In the genomic region with DNA sequence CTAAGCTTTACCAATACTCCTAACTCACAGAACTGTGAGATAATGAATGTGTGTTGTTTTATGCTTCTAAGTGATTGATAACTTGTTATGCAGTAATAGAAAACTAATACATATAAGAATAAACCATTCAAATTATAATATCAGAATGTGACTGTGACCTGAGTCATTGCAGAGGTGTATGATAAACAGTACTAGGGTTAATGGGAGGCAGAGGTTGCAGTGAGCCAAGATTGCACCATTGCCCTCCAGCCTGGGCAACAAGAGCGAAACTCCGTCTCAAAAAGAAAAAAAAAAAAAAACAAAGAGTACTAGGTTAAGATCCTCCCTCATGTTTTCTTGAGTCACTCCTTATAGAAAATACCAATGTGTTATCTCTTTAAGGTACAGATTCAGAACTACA, we compare ENCODE assay signal across 35 cellular contexts.
DNase-seq lines count a peak whose midpoint lies in the region; ATAC-seq, FAIRE-seq and TF ChIP-seq lines count a peak whose summit lies in the region.
"Had no signal": no experiment of that assay in that cellular context is flagged by ENCODE, and none has a peak within 500 bp of the region (broad histone marks: within the 10 kb centered on the region; RNA-seq: fewer than 3 reads in every experiment).

No MANE protein-coding gene starts in this region.

- FAIRE-seq in HepG2 (lab: Jason Lieb, UNC), result no peak
- FAIRE-seq: A204.1, A549, D721Med had no signal

- no peak for TF ChIP-seq EP300 in HepG2 (IDR thresholded peaks at IDR 0.05; ENCODE audit: low read depth in 2 of 2, low read length in 2 of 2)
- TF ChIP-seq EP300 in HepG2 (CRISPR knock-in tag; IDR thresholded peaks at IDR 0.05; ENCODE audit: borderline replicate concordance), result no peak

- 27% methylated on average over 2 of the region's 2 CpGs for WGBS in mammary epithelial cell (ENCODE audit: low coverage, missing lambda C conversion rate)
- 26% methylated on average over 2 of the region's 2 CpGs for WGBS in right lobe of liver (ENCODE audit: insufficient coverage, low coverage, low lambda C conversion rate, missing lambda C conversion rate)
- WGBS in HepG2 (ENCODE audit: low lambda C conversion rate), result 0% methylated on average over 2 of the region's 2 CpGs

- no peaks in the 10 kb centered on the region for H3K36me3 ChIP-seq in mammary epithelial cell (ENCODE audit: insufficient read depth, low read length)
- no peaks in the 10 kb centered on the region for H3K36me3 ChIP-seq in right lobe of liver
- H3K36me3 ChIP-seq in HepG2 (replicated peaks in 1 of 2; ENCODE audit: control insufficient read depth in 1 of 2, insufficient read depth in 2 of 2, low read length in 2 of 2), result no peaks in the 10 kb centered on the region
- H3K36me3 ChIP-seq: BE2C; BLaER1; BLaER1 treated with 17β-estradiol and CSF1 and Interleukin-3, amounts not matched to agents 10 nM and 100 nM had no signal

- ATAC-seq in right lobe of liver (peak; percentile 52 to 93 (median 76)), HepG2 (no peak), left lobe of liver (peak; percentile 86)
- ATAC-seq: A549; CD8-positive, alpha-beta T cell had no signal

- no peak for TF ChIP-seq CTCF in MCF 10A (IDR thresholded peaks at IDR 0.05; ENCODE audit: unreplicated experiment)
- TF ChIP-seq CTCF in mammary epithelial cell (conservative IDR thresholded peaks at IDR 0.05 in 1 of 2, IDR thresholded peaks at IDR 0.05 in 1 of 2; ENCODE audit: extremely low read depth in 1 of 2, insufficient read depth in 1 of 2, low read depth in 1 of 2, low read length in 2 of 2), result no peak
- no peak for TF ChIP-seq CTCF in right lobe of liver (IDR thresholded peaks at IDR 0.05)
- no peak for TF ChIP-seq CTCF in HepG2 (CRISPR knock-in tag; IDR thresholded peaks at IDR 0.05)

- H2AFZ ChIP-seq in mammary epithelial cell (ENCODE audit: low read depth, low read length) (no peak overlapping the region), HepG2 (ENCODE audit: low read length) (no peak overlapping the region)

- no peaks in the 10 kb centered on the region for H3K36me3 Mint-ChIP-seq in MCF 10A (ENCODE audit: insufficient read depth, unreplicated experiment)
- H3K36me3 Mint-ChIP-seq: CD14-positive monocyte; CD4-positive, alpha-beta memory T cell; CD4-positive, CD25-positive, alpha-beta regulatory T cell; CD8-positive, alpha-beta memory T cell; CD8-positive, alpha-beta T cell had no signal

- intact Hi-C loops in MCF 10A (cut with micrococcal nuclease) (no loop called here), mammary epithelial cell (cut with micrococcal nuclease) (no loop called here), right lobe of liver (cut with DNase I) (no loop called here), HepG2 (cut with micrococcal nuclease; ENCODE audit: unreplicated experiment) (no loop called here)

- H3K27ac ChIP-seq in mammary epithelial cell (ENCODE audit: insufficient read depth, low read depth, low read length) (no peak overlapping the region), right lobe of liver (peak overlapping the region in 1 of 3 donors; percentile 38), HepG2 (ENCODE audit: extremely low read length, insufficient read depth, low read length) (no peak overlapping the region)
- H3K27ac ChIP-seq: 22Rv1; A549; BLaER1; BLaER1 treated with 17β-estradiol and CSF1 and Interleukin-3, amounts not matched to agents 10 nM and 100 nM; C4-2B had no signal

- H3K4me3 ChIP-seq in mammary epithelial cell (replicated peaks in 1 of 3; ENCODE audit: insufficient read depth in 1 of 3, low read depth in 2 of 3, low read length in 3 of 3), result no peak overlapping the region
- H3K4me3 ChIP-seq in right lobe of liver, result no peak overlapping the region
- no peak overlapping the region for H3K4me3 ChIP-seq in HepG2 (replicated peaks in 1 of 3; ENCODE audit: insufficient read depth in 1 of 3, low read depth in 2 of 3, low read length in 3 of 3)
- H3K4me3 ChIP-seq: A549; BLaER1; BLaER1 treated with 17β-estradiol and CSF1 and Interleukin-3, amounts not matched to agents 10 nM and 100 nM had no signal

- H3K4me1 ChIP-seq in mammary epithelial cell (ENCODE audit: insufficient read depth, low read length) (no peaks in the 10 kb centered on the region), right lobe of liver (peaks cover 0 to 3% (median 0%) of the 10 kb centered on the region in 4 donors), HepG2 (ENCODE audit: insufficient read depth, low read length) (no peaks in the 10 kb centered on the region)
- H3K4me1 ChIP-seq: A549; BE2C; BLaER1; BLaER1 treated with 17β-estradiol and CSF1 and Interleukin-3, amounts not matched to agents 10 nM and 100 nM; Caco-2 had no signal

- in situ Hi-C loops in mammary epithelial cell (cut with MboI; ENCODE audit: low sequenced_read_pairs in 2 of 2), result no loop called here
- in situ Hi-C loops in HepG2 (cut with HindIII; ENCODE audit: extremely low pct_ligation_motif_present, low pct_unique_long_range_greater_than_20kb), result no loop called here

- H3K9me3 Mint-ChIP-seq in MCF 10A (ENCODE audit: unreplicated experiment), result peaks cover 5% of the 10 kb centered on the region
- H3K9me3 Mint-ChIP-seq: CD14-positive monocyte had no signal

- no peaks in the 10 kb centered on the region for H3K4me1 Mint-ChIP-seq in MCF 10A (ENCODE audit: insufficient read depth, unreplicated experiment)
- H3K4me1 Mint-ChIP-seq: B cell; CD14-positive monocyte; CD4-positive, alpha-beta memory T cell; CD4-positive, CD25-positive, alpha-beta regulatory T cell; CD8-positive, alpha-beta memory T cell had no signal

- H4K20me1 ChIP-seq in mammary epithelial cell (ENCODE audit: insufficient read depth, low read length), result no peaks in the 10 kb centered on the region
- no peaks in the 10 kb centered on the region for H4K20me1 ChIP-seq in HepG2 (ENCODE audit: insufficient read depth, low read length)
- H4K20me1 ChIP-seq: BLaER1; BLaER1 treated with 17β-estradiol and CSF1 and Interleukin-3, amounts not matched to agents 10 nM and 100 nM had no signal

- TF ChIP-seq POLR2A in right lobe of liver (IDR thresholded peaks at IDR 0.05), result no peak
- TF ChIP-seq POLR2A in HepG2 (IDR thresholded peaks at IDR 0.05; ENCODE audit: insufficient read depth in 1 of 2, low read depth in 2 of 2, low read length in 2 of 2), result no peak

- H3K27ac Mint-ChIP-seq in MCF 10A (ENCODE audit: low read depth, unreplicated experiment), result no peak overlapping the region
- H3K27ac Mint-ChIP-seq: B cell; CD14-positive monocyte; CD4-positive, alpha-beta memory T cell; CD4-positive, alpha-beta T cell; CD4-positive, CD25-positive, alpha-beta regulatory T cell; CD8-positive, alpha-beta memory T cell; CD8-positive, alpha-beta T cell had no signal

- H3K27me3 ChIP-seq in mammary epithelial cell (ENCODE audit: insufficient read depth, low read length) (peaks cover 3% of the 10 kb centered on the region), right lobe of liver (no peaks in the 10 kb centered on the region), HepG2 (ENCODE audit: control insufficient read depth in 1 of 2, insufficient read depth in 2 of 2, low read length in 2 of 2) (no peaks in the 10 kb centered on the region; a peak in 1 of 5 replicates)
- H3K27me3 ChIP-seq: BE2C; BLaER1; BLaER1 treated with 17β-estradiol and CSF1 and Interleukin-3, amounts not matched to agents 10 nM and 100 nM had no signal

- TF ChIP-seq RAD21 in HepG2 (CRISPR knock-in tag; IDR thresholded peaks at IDR 0.05), result no peak

- H3K27me3 Mint-ChIP-seq in MCF 10A (ENCODE audit: insufficient read depth, unreplicated experiment), result no peaks in the 10 kb centered on the region
- H3K27me3 Mint-ChIP-seq: B cell; CD4-positive, alpha-beta memory T cell; CD4-positive, alpha-beta T cell; CD4-positive, CD25-positive, alpha-beta regulatory T cell had no signal

- H3K4me3 Mint-ChIP-seq in MCF 10A (ENCODE audit: unreplicated experiment), result no peak overlapping the region
- H3K4me3 Mint-ChIP-seq: B cell; CD14-positive monocyte; CD4-positive, alpha-beta memory T cell; CD4-positive, alpha-beta T cell; CD4-positive, CD25-positive, alpha-beta regulatory T cell; CD8-positive, alpha-beta memory T cell; CD8-positive, alpha-beta T cell had no signal

- BruUV-seq in MCF 10A (replicated peaks; lab: Mats Ljungman, UMichigan) (no TSS peak), mammary epithelial cell (replicated peaks; lab: Mats Ljungman, UMichigan) (no TSS peak), HepG2 (replicated peaks; lab: Mats Ljungman, UMichigan) (no TSS peak)

- dilution Hi-C loops in mammary epithelial cell (cut with HindIII; ENCODE audit: low sequenced_read_pairs), result no loop called here

- no peaks in the 10 kb centered on the region for H3K9me3 ChIP-seq in mammary epithelial cell (replicated peaks; ENCODE audit: insufficient read depth, low read length)
- H3K9me3 ChIP-seq in right lobe of liver, result no peaks in the 10 kb centered on the region
- peaks cover 73% of the 10 kb centered on the region for H3K9me3 ChIP-seq in HepG2 (ENCODE audit: low read length)
- H3K9me3 ChIP-seq: A549; BE2C; BLaER1; BLaER1 treated with 17β-estradiol and CSF1 and Interleukin-3, amounts not matched to agents 10 nM and 100 nM; Caco-2 had no signal

- H3K9ac ChIP-seq in mammary epithelial cell (ENCODE audit: insufficient read depth, low read length) (no peak overlapping the region), HepG2 (ENCODE audit: insufficient read depth, low read depth, low read length) (no peak overlapping the region)
- H3K9ac ChIP-seq: BLaER1; BLaER1 treated with 17β-estradiol and CSF1 and Interleukin-3, amounts not matched to agents 10 nM and 100 nM had no signal

- DNase-seq in MCF 10A (ENCODE audit: unreplicated experiment) (peak; percentile 30), mammary epithelial cell (no peak), right lobe of liver (no peak), HepG2 (ENCODE audit: low spot score) (no peak), left lobe of liver (ENCODE audit: low spot score) (no peak)
- DNase-seq in activated CD4-positive, alpha-beta T cell treated with anti-CD3 and anti-CD28 coated beads, Interleukin-2, amount 50 U/mL, for 1 hour, result no peak
- DNase-seq: 8988T; ACHN; AML-193; BE2C; C1 segment of cervical spinal cord; Caco-2; Calu3; CD4-positive, alpha-beta memory T cell; CD4-positive, alpha-beta T cell; CD4-positive, CD25-positive, alpha-beta regulatory T cell; CD8-positive, alpha-beta memory T cell; CD8-positive, alpha-beta T cell; COR-L47; DMS 273 treated with DMSO at 0.1 percent for 48 hours; DMS153; DMS53; DMS79; DMS79 treated with DMSO at 0.1 percent for 48 hours; DND-41; EL had no signal

- POLR2A ChIA-PET in MCF 10A (lab: Yijun Ruan, JAX), result interaction anchor here (0.7 kb wide), 2 partner anchors 187 to 1277 kb away, joined by 3 to 4 read pairs; no protein-coding TSS in a partner anchor
- POLR2A ChIA-PET in HepG2 (lab: Yijun Ruan, JAX), result no interaction called here

- H3K4me2 ChIP-seq in mammary epithelial cell (ENCODE audit: insufficient read depth, low read depth, low read length) (no peak overlapping the region), HepG2 (ENCODE audit: low read depth, low read length) (no peak overlapping the region)
- H3K4me2 ChIP-seq: A549; BLaER1; BLaER1 treated with 17β-estradiol and CSF1 and Interleukin-3, amounts not matched to agents 10 nM and 100 nM had no signal

- H3K79me2 ChIP-seq in mammary epithelial cell (ENCODE audit: insufficient read depth, low read length), result no peaks in the 10 kb centered on the region
- H3K79me2 ChIP-seq in HepG2 (ENCODE audit: insufficient read depth, low read length), result no peaks in the 10 kb centered on the region

- CTCF ChIA-PET in MCF 10A (lab: Yijun Ruan, JAX), result interaction anchor here (0.6 to 0.7 kb wide), 2 partner anchors 43 to 1485 kb away, joined by 4 to 6 read pairs; no protein-coding TSS in a partner anchor
- CTCF ChIA-PET in mammary epithelial cell (lab: Charles Lee; ENCODE audit: low non-redundant PET), result no interaction called here
- CTCF ChIA-PET in HepG2 (lab: Yijun Ruan, JAX; ENCODE audit: low intra/inter-chr PET ratio, low total read pairs), result no interaction called here
